8 cellular contexts compared by ENCODE assay signal in genomic region chr4:84582988-84583870, GRCh38. TPM values are rescaled to one million over a fixed set of nuclear protein-coding genes. Genes with fewer than 3 reads are reported as not detected.
A peak's percentile ranks its signal among the peaks of the same experiment; 100 is the strongest.
DNase-seq lines count a peak whose midpoint lies in the region; ATAC-seq, FAIRE-seq and TF ChIP-seq lines count a peak whose summit lies in the region.

Gene CDS1 (plus strand): TSS chr4:84583127. CDS start chr4:84583402, 275 bp downstream.

- TF ChIP-seq POLR2A in lower leg skin (IDR thresholded peaks at IDR 0.05), result no peak

- H3K27ac ChIP-seq in SK-N-SH (ENCODE audit: low read depth in 2 of 2, low read length in 1 of 2), result no peak within 1 kb of the TSS
- H3K27ac ChIP-seq in cingulate gyrus (ENCODE audit: low read depth, low read length), result peak within 1 kb of the TSS; percentile 20

- H3K27ac Mint-ChIP-seq in Caco-2 (ENCODE audit: unreplicated experiment), result peak within 1 kb of the TSS; percentile 90
- H3K27ac Mint-ChIP-seq in stimulated activated naive CD8-positive, alpha-beta T cell treated with anti-CD3 and anti-CD28 coated beads, Interleukin-15, Interleukin-2, amounts not matched to agents 100 ng/mL and 50 ng/mL, for 24 hours, result no peak within 1 kb of the TSS

- H3K79me2 ChIP-seq in SK-N-SH (ENCODE audit: insufficient read depth), result no peaks in the 10 kb centered on the region

- no peaks in the 10 kb centered on the region for H4K20me1 ChIP-seq in SK-N-SH (ENCODE audit: insufficient read depth)

- peaks cover 37% of the 10 kb centered on the region for H3K4me1 Mint-ChIP-seq in Caco-2 (ENCODE audit: low read depth, unreplicated experiment)
- peaks cover 13% of the 10 kb centered on the region for H3K4me1 Mint-ChIP-seq in stimulated activated naive CD8-positive, alpha-beta T cell treated with anti-CD3 and anti-CD28 coated beads, Interleukin-15, Interleukin-2, amounts not matched to agents 100 ng/mL and 50 ng/mL, for 24 hours (ENCODE audit: low read depth)

- H3K4me2 ChIP-seq in SK-N-SH, result peak within 1 kb of the TSS; percentile 98

- peak; percentile 48 to 60 for DNase-seq in Caco-2
- peak; percentile 66 for DNase-seq in SK-N-SH
- DNase-seq in lower leg skin (ENCODE audit: low spot score in 2 of 2), result peak; percentile 30 to 89
- DNase-seq in HTR-8/SVneo (ENCODE audit: insufficient read length, low spot score), result no peak

- POLR2A ChIA-PET in Caco-2 (lab: Charles Lee) (interaction anchor here (0.7 kb wide), 1 partner anchor 11 kb away, joined by 5 read pairs; no protein-coding TSS in a partner anchor), SK-N-SH (lab: Yijun Ruan, JAX) (no interaction called here)

- peaks cover 33% of the 10 kb centered on the region for H3K4me1 ChIP-seq in Caco-2
- peaks cover 0 to 13% of the 10 kb centered on the region in 2 experiments; a peak in 1 of 4 replicates for H3K4me1 ChIP-seq in SK-N-SH (ENCODE audit: control insufficient read depth in 1 of 2, insufficient read depth in 2 of 2, low read depth in 1 of 2, low read length in 1 of 2)

- TF ChIP-seq EP300 in SK-N-SH (IDR thresholded peaks at IDR 0.05; ENCODE audit: borderline replicate concordance in 1 of 2, low read depth in 1 of 2, low read length in 1 of 2), result no peak

- no peak within 1 kb of the TSS for H3K9ac ChIP-seq in SK-N-SH

- peaks cover 24% of the 10 kb centered on the region for H3K36me3 Mint-ChIP-seq in Caco-2 (ENCODE audit: insufficient read depth, unreplicated experiment)
- H3K36me3 Mint-ChIP-seq in stimulated activated naive CD8-positive, alpha-beta T cell treated with anti-CD3 and anti-CD28 coated beads, Interleukin-15, Interleukin-2, amounts not matched to agents 100 ng/mL and 50 ng/mL, for 24 hours (ENCODE audit: low read depth), result no peaks in the 10 kb centered on the region

- intact Hi-C loops in Caco-2 (cut with micrococcal nuclease; ENCODE audit: unreplicated experiment), result loop anchor here (1.0 to 5.0 kb wide), 2 partner anchors 10 to 114 kb away; no protein-coding TSS in a partner anchor
- intact Hi-C loops in lower leg skin (cut with DNase I; ENCODE audit: low total_unique reads), result no loop called here

- WGBS in SK-N-SH (ENCODE audit: low lambda C conversion rate), result 2% methylated on average over 50 of the region's 88 CpGs
- 0 to 1% methylated on average over 50 to 55 of the region's 88 CpGs for WGBS in lower leg skin, 2 donors

- H3K4me3 ChIP-seq in Caco-2 (ENCODE audit: low read depth, low read length), result peak within 1 kb of the TSS; percentile 80
- peak within 1 kb of the TSS; percentile 60 to 69 for H3K4me3 ChIP-seq in SK-N-SH (ENCODE audit: low read depth in 2 of 2, low read length in 1 of 2)
- H3K4me3 ChIP-seq in lower leg skin (ENCODE audit: low read depth, poor library complexity, severe bottlenecking), result peak within 1 kb of the TSS; percentile 60

- H3K36me3 ChIP-seq in Caco-2 (ENCODE audit: control insufficient read depth, insufficient read depth, low read length), result no peaks in the 10 kb centered on the region; the same call in 1 of the 2 replicates
- no peaks in the 10 kb centered on the region for H3K36me3 ChIP-seq in SK-N-SH (replicated peaks in 1 of 2; ENCODE audit: control insufficient read depth in 1 of 2, insufficient read depth in 2 of 2, low read length in 1 of 2)

- CTCF ChIA-PET in Caco-2 (lab: Charles Lee) (interaction anchor here (0.5 kb wide), 1 partner anchor 73 kb away, joined by 4 read pairs; no protein-coding TSS in a partner anchor), SK-N-SH (lab: Yijun Ruan, JAX) (interaction anchor here (0.6 to 2.0 kb wide), 7 partner anchors 10 to 388 kb away, joined by 3 to 8 read pairs (median 4); no protein-coding TSS in a partner anchor)

- ATAC-seq in GM19351 (IDR thresholded peaks at IDR 0.05; ENCODE audit: unreplicated experiment) (peak; percentile 53), HG03378 (IDR thresholded peaks at IDR 0.05; ENCODE audit: unreplicated experiment) (peak; percentile 35)

- no peaks in the 10 kb centered on the region for H3F3A ChIP-seq in SK-N-SH (replicated peaks; ENCODE audit: insufficient read depth)

- H3K27me3 ChIP-seq in Caco-2 (replicated peaks; ENCODE audit: control insufficient read depth, insufficient read depth, low read length), result no peaks in the 10 kb centered on the region
- H3K27me3 ChIP-seq in SK-N-SH (ENCODE audit: insufficient read depth), result peaks cover 40% of the 10 kb centered on the region

- no peak for TF ChIP-seq RAD21 in SK-N-SH (IDR thresholded peaks at IDR 0.05; ENCODE audit: low read length)

- no TSS peak for BruUV-seq in Caco-2 (replicated peaks; lab: Mats Ljungman, UMichigan)

- H3K4me3 Mint-ChIP-seq in Caco-2 (ENCODE audit: unreplicated experiment), result peak within 1 kb of the TSS; percentile 73
- peak within 1 kb of the TSS; percentile 73 for H3K4me3 Mint-ChIP-seq in stimulated activated naive CD8-positive, alpha-beta T cell treated with anti-CD3 and anti-CD28 coated beads, Interleukin-15, Interleukin-2, amounts not matched to agents 100 ng/mL and 50 ng/mL, for 24 hours

- no peaks in the 10 kb centered on the region for H3K27me3 Mint-ChIP-seq in Caco-2 (ENCODE audit: insufficient read depth, unreplicated experiment)
- H3K27me3 Mint-ChIP-seq in stimulated activated naive CD8-positive, alpha-beta T cell treated with anti-CD3 and anti-CD28 coated beads, Interleukin-15, Interleukin-2, amounts not matched to agents 100 ng/mL and 50 ng/mL, for 24 hours, result peaks cover 70% of the 10 kb centered on the region

- H3K9me2 ChIP-seq in SK-N-SH, result no peaks in the 10 kb centered on the region

- H2AFZ ChIP-seq in SK-N-SH (ENCODE audit: low read depth), result peak within 1 kb of the TSS; percentile 76

- H3K9me3 ChIP-seq in Caco-2 (no peaks in the 10 kb centered on the region; the same call in 1 of the 2 replicates), SK-N-SH (no peaks in the 10 kb centered on the region)

- H3K9me3 Mint-ChIP-seq in Caco-2 (ENCODE audit: unreplicated experiment), result peaks cover 18% of the 10 kb centered on the region
- peaks cover 4% of the 10 kb centered on the region for H3K9me3 Mint-ChIP-seq in stimulated activated naive CD8-positive, alpha-beta T cell treated with anti-CD3 and anti-CD28 coated beads, Interleukin-15, Interleukin-2, amounts not matched to agents 100 ng/mL and 50 ng/mL, for 24 hours

- TF ChIP-seq CTCF in Caco-2 (IDR thresholded peaks at IDR 0.05; ENCODE audit: insufficient read depth in 1 of 2, low read depth in 1 of 2, low read length in 1 of 2, severe bottlenecking in 1 of 2, unreplicated experiment in 1 of 2) (no peak), SK-N-SH (IDR thresholded peaks at IDR 0.05) (no peak), lower leg skin (IDR thresholded peaks at IDR 0.05) (no peak)

- no peak for FAIRE-seq in HTR-8/SVneo (lab: Jason Lieb, UNC)

TF ChIP-seq in SK-N-SH, 30 proteins besides CTCF, POLR2A, EP300 and RAD21:
- no peak for TF ChIP-seq REST (IDR thresholded peaks at IDR 0.05; ENCODE audit: low read depth, low read length)

RNA-seq across cellular contexts. Expression of gene CDS1, which starts in this region (rescaled TPM):
- total RNA-seq in Caco-2 (2022) (17.7 and 18.1 TPM in 2 replicates), lower leg skin (10 to 100 TPM; 29.3 to 35.8 (median 32.3) TPM)
- polyA plus RNA-seq in SK-N-SH (2012; rRNA removed), result 0.02 and 0.03 TPM in 2 replicates
- polyA plus RNA-seq in SK-N-SH (2012; cell fraction: cytosol; rRNA removed), result 0.03 TPM in 2 replicates
- 0.04 and 0.05 TPM in 2 replicates for polyA plus RNA-seq in SK-N-SH (2012; cell fraction: nucleus; rRNA removed)

Comparison
In these comparisons a context has a peak if more than half of its experiments do, and no peak if none do; other contexts are left out.
1. Peak in DNase-seq, H3K4me3 ChIP-seq and H3K4me2 ChIP-seq in SK-N-SH; RNA of the gene not detected or under 1 TPM.